ENCODE assay signal across 1 cellular context in the genomic region with DNA sequence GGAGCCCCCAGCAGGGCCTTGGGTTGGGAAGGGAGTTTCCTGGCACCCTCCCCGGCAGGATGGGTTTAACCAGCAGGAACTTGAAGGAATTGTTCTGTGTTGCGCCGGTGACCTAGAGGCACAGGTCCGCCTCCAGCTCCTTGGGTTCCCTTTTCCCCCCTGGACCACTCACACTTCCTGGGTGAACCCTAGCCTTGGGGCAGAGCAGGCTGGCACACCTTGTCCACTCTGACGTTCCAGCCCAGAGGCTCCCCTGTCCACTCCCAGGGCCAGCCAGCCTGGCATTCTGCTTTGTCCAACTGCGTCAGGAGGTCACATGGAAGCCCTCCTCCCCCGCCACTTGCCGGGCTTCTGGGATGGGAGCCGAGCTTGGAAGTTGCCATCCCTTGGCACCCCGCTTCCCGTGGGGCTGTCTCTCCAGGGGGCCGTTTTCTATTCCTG.
TF ChIP-seq lines count a peak whose summit lies in the region.

No MANE protein-coding gene starts in this region.

TF ChIP-seq in H1, 55 proteins besides CTCF, POLR2A, EP300 and RAD21:
- TF ChIP-seq CBX5 (IDR thresholded peaks at IDR 0.05; ENCODE audit: low read depth, low read length) (no peak), KDM4A (IDR thresholded peaks at IDR 0.05; ENCODE audit: low read depth, low read length, severe bottlenecking) (no peak), TEAD4 (IDR thresholded peaks at IDR 0.05; ENCODE audit: low read depth, low read length) (no peak), KDM5A (IDR thresholded peaks at IDR 0.05; ENCODE audit: low read length) (no peak), HDAC2 (IDR thresholded peaks at IDR 0.05; ENCODE audit: borderline replicate concordance in 1 of 2, low read depth in 2 of 2, low read length in 2 of 2) (no peak), SIN3A (conservative IDR thresholded peaks at IDR 0.05 in 1 of 2, IDR thresholded peaks at IDR 0.05 in 1 of 2; ENCODE audit: low read depth in 1 of 2, low read length in 2 of 2) (no peak), ATF2 (IDR thresholded peaks at IDR 0.05; ENCODE audit: low read length) (no peak), POU5F1 (IDR thresholded peaks at IDR 0.05; ENCODE audit: low read depth, low read length) (no peak), NRF1 (IDR thresholded peaks at IDR 0.05; ENCODE audit: low read depth, low read length) (no peak), BRCA1 (IDR thresholded peaks at IDR 0.05; ENCODE audit: low read depth, low read length) (no peak), GABPA (IDR thresholded peaks at IDR 0.05; ENCODE audit: borderline replicate concordance, insufficient read depth, low read length) (no peak), NANOG (IDR thresholded peaks at IDR 0.05; ENCODE audit: insufficient read depth, low read depth, low read length, poor library complexity, severe bottlenecking) (no peak), EZH2 (IDR thresholded peaks at IDR 0.05; ENCODE audit: low read depth, low read length, severe bottlenecking) (no peak), SUZ12 (IDR thresholded peaks at IDR 0.05; ENCODE audit: low read length) (no peak), TCF12 (IDR thresholded peaks at IDR 0.05; ENCODE audit: low read depth, low read length) (no peak), ZNF274 (IDR thresholded peaks at IDR 0.05; ENCODE audit: borderline replicate concordance, extremely low read depth, low read length) (no peak), ATF3 (IDR thresholded peaks at IDR 0.05; ENCODE audit: insufficient read depth, low read depth, low read length) (no peak), POLR2AphosphoS5 (IDR thresholded peaks at IDR 0.05; ENCODE audit: low read depth, low read length) (no peak), ASH2L (IDR thresholded peaks at IDR 0.05; ENCODE audit: low read length) (no peak)
- TF ChIP-seq, protein P1, sequence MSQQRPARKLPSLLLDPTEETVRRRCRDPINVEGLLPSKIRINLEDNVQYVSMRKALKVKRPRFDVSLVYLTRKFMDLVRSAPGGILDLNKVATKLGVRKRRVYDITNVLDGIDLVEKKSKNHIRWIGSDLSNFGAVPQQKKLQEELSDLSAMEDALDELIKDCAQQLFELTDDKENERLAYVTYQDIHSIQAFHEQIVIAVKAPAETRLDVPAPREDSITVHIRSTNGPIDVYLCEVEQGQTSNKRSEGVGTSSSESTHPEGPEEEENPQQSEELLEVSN (IDR thresholded peaks at IDR 0.05): no peak
